In genomic region chr19:51726049-51726448, GRCh38 we compare ENCODE assay signal across 11 cellular contexts. TPM values are rescaled to one million over a fixed set of nuclear protein-coding genes. Genes with fewer than 3 reads are reported as not detected.
DNase-seq lines count a peak whose midpoint lies in the region; ATAC-seq and TF ChIP-seq lines count a peak whose summit lies in the region.
"Had no signal": no experiment of that assay in that cellular context is flagged by ENCODE, and none has a peak within 500 bp of the region (broad histone marks: within the 10 kb centered on the region; RNA-seq: fewer than 3 reads in every experiment).

No MANE protein-coding gene starts in this region.

- no peak for TF ChIP-seq POLR2A in transverse colon (IDR thresholded peaks at IDR 0.05)

- H3K4me1 Mint-ChIP-seq in T-helper 17 cell, result no peaks in the 10 kb centered on the region
- H3K4me1 Mint-ChIP-seq in CD14-positive monocyte, result peaks cover 11% of the 10 kb centered on the region

- H3K4me3 ChIP-seq in dorsolateral prefrontal cortex (peak overlapping the region in 30 of 59 donors; percentile 6 to 57 (median 32)), transverse colon (no peak overlapping the region)

- H3K27me3 ChIP-seq in dorsolateral prefrontal cortex (peaks cover 0 to 36% (median 0%) of the 10 kb centered on the region in 45 donors), transverse colon (peaks cover 44% of the 10 kb centered on the region)

- no peaks in the 10 kb centered on the region for H3K4me1 ChIP-seq in transverse colon

- H3K9me3 Mint-ChIP-seq in CD14-positive monocyte, result peaks cover 8 to 23% (median 18%) of the 10 kb centered on the region in 7 donors

- TF ChIP-seq EP300 in transverse colon (IDR thresholded peaks at IDR 0.05; ENCODE audit: low read depth), result no peak

- DNase-seq in M059J (ENCODE audit: low read depth) (peak; percentile 42), dorsolateral prefrontal cortex (peak in 9 of 10 donors; percentile 53 to 85 (median 80)), left colon (peak; percentile 28 to 40), transverse colon (peak; percentile 17), T-helper 17 cell (no peak), CD14-positive monocyte (ENCODE audit: low spot score) (no peak), SKM-1 treated with dmso at 0.1 percent for 144 hours (lab: John Stamatoyannopoulos, UW; ENCODE audit: unreplicated experiment) (no peak)
- DNase-seq: NCI-H1417 treated with DMSO at 0.1 percent for 48 hours had no signal

- H3K27ac Mint-ChIP-seq in T-helper 17 cell, result no peak overlapping the region
- peak overlapping the region in 1 of 7 donors; percentile 68 for H3K27ac Mint-ChIP-seq in CD14-positive monocyte

- WGBS in transverse colon (ENCODE audit: low coverage in 1 of 2), 2 donors, result 25% methylated on average over 10 of the region's 14 CpGs; no CpG with 5 or more reads in 1 of the 2 donors

- H3K4me3 Mint-ChIP-seq in T-helper 17 cell (no peak overlapping the region), CD14-positive monocyte (peak overlapping the region in 1 of 2 donors; percentile 75)

- in situ Hi-C loops in transverse colon (cut with MboI; ENCODE audit: low pct_ligation_motif_present in 1 of 4, low pct_unique_long_range_greater_than_20kb in 1 of 4, low sequenced_read_pairs in 3 of 4), result no loop called here

- peak overlapping the region in 58 of 59 donors; percentile 13 to 97 (median 82) for H3K27ac ChIP-seq in dorsolateral prefrontal cortex
- H3K27ac ChIP-seq in transverse colon, result no peak overlapping the region

- H3K36me3 Mint-ChIP-seq in T-helper 17 cell (ENCODE audit: low read depth) (peaks cover 2% of the 10 kb centered on the region), CD14-positive monocyte (peaks cover 5 to 7% of the 10 kb centered on the region in 2 donors)

- peaks cover 39% of the 10 kb centered on the region for H3K27me3 Mint-ChIP-seq in T-helper 17 cell
- peaks cover 53 to 75% (median 72%) of the 10 kb centered on the region in 3 donors for H3K27me3 Mint-ChIP-seq in CD14-positive monocyte (ENCODE audit: low read depth in 3 of 3)

- intact Hi-C loops in dorsolateral prefrontal cortex (cut with DNase I) (loop anchor here in 1 of 2 donors (2.0 to 10.0 kb wide), 2 partner anchors 37 to 49 kb away; no protein-coding TSS in a partner anchor), left colon (cut with DNase I, micrococcal nuclease) (no loop called here), transverse colon (cut with DNase I; ENCODE audit: low total_unique reads) (loop anchor here (10.0 kb wide), 1 partner anchor 61 kb away; no protein-coding TSS in a partner anchor), CD14-positive monocyte (cut with micrococcal nuclease) (loop anchor here in 1 of 2 donors (5.0 kb wide), 1 partner anchor 34 kb away; the partner anchor contains the start of gene SPACA6)

- no peaks in the 10 kb centered on the region for H3K36me3 ChIP-seq in transverse colon

- no peaks in the 10 kb centered on the region for H3K9me3 ChIP-seq in transverse colon
- no peaks in the 10 kb centered on the region for H3K9me3 ChIP-seq in T-helper 17 cell (ENCODE audit: control insufficient read depth, low read length, poor library complexity, severe bottlenecking)

- ATAC-seq in left colon, result no peak
- no peak for ATAC-seq in T-helper 17 cell
- no peak for ATAC-seq in GM18520 (IDR thresholded peaks at IDR 0.05; ENCODE audit: unreplicated experiment)

- TF ChIP-seq CTCF in dorsolateral prefrontal cortex (IDR thresholded peaks at IDR 0.05 in 54 of 56, conservative IDR thresholded peaks at IDR 0.05 in 2 of 56; ENCODE audit: low read depth in 1 of 56, partially characterized antibody in 56 of 56) (peak in 4 of 56 donors; percentile 11 to 21 (median 16)), transverse colon (IDR thresholded peaks at IDR 0.05) (no peak), CD14-positive monocyte (IDR thresholded peaks at IDR 0.05) (no peak)

RNA-seq across cellular contexts. Expression of gene HAS1, which starts 2.3 kb away (rescaled TPM):
- total RNA-seq in M059J (2014; rRNA removed; shearing (Covaris generic)), result not detected in 2 replicates
- 1 to 10 TPM; 1.1 to 8.3 (median 4.0) TPM for total RNA-seq in dorsolateral prefrontal cortex
- under 1 TPM; 0.21 to 0.28 TPM for total RNA-seq in left colon
- total RNA-seq in transverse colon, result 1 to 10 TPM in 1 of 4 donors, under 1 TPM in 2, not detected in 1; 0.27 to 1.9 (median 0.48) TPM
- not detected for total RNA-seq in T-helper 17 cell
- polyA plus RNA-seq in CD14-positive monocyte, result under 1 TPM in 1 of 2 donors, not detected in 1; 0.24 TPM
- total RNA-seq: kidney epithelial cell; T-helper 2 cell treated with Interferon-gamma antibody and Interleukin-4, amounts not matched to agents 100 ng/mL and 5 ng/mL, for 36 hours had no signal

RNA-seq across cellular contexts. Expression of gene FPR1, which starts 25.6 kb away (rescaled TPM):
- total RNA-seq in M059J (2014; rRNA removed; shearing (Covaris generic)), result 3.6 and 3.8 TPM in 2 replicates
- 10 to 100 TPM in 52 of 120 experiments, 1 to 10 TPM in 68; 1.1 to 63.7 (median 7.9) TPM for total RNA-seq in dorsolateral prefrontal cortex
- total RNA-seq in left colon, result 1 to 10 TPM in 1 of 2 donors, under 1 TPM in 1; 0.67 to 1.3 TPM
- total RNA-seq in transverse colon, result 1 to 10 TPM in 2 of 4 donors, not detected in 2; 1.5 to 4.4 TPM
- 1 to 10 TPM in 1 of 2 donors, under 1 TPM in 1; 0.70 to 4.1 TPM for total RNA-seq in T-helper 17 cell
- polyA plus RNA-seq in CD14-positive monocyte, result 1,000 to 10,000 TPM in 1 of 2 donors, 100 to 1,000 TPM in 1; 991 to 1,265 TPM
- total RNA-seq: kidney epithelial cell; T-helper 2 cell treated with Interferon-gamma antibody and Interleukin-4, amounts not matched to agents 100 ng/mL and 5 ng/mL, for 36 hours had no signal

RNA-seq across cellular contexts. Expression of gene SPACA6, which starts 32.9 kb away (rescaled TPM):
- 4.1 and 13.7 TPM in 2 replicates for total RNA-seq in M059J (2014; rRNA removed; shearing (Covaris generic))
- total RNA-seq in dorsolateral prefrontal cortex, result 10 to 100 TPM; 15.5 to 76.0 (median 27.1) TPM
- 1 to 10 TPM; 4.1 to 5.2 TPM for total RNA-seq in left colon
- total RNA-seq in transverse colon, result 10 to 100 TPM in 2 of 4 donors, 1 to 10 TPM in 2; 2.3 to 25.1 (median 12.4) TPM
- 1 to 10 TPM; 4.3 to 6.4 TPM for total RNA-seq in T-helper 17 cell
- 1 to 10 TPM in 1 of 2 donors, under 1 TPM in 1; 0.99 to 2.4 TPM for polyA plus RNA-seq in CD14-positive monocyte

RNA-seq across cellular contexts. Expression of gene FPR2, which starts 34.9 kb away (rescaled TPM):
- total RNA-seq in M059J (2014; rRNA removed; shearing (Covaris generic)), result not detected in 2 replicates
- total RNA-seq in dorsolateral prefrontal cortex (10 to 100 TPM in 1 of 120 experiments, 1 to 10 TPM in 48, under 1 TPM in 52, not detected in 19; 0.19 to 10.7 (median 0.99) TPM), left colon (under 1 TPM in 1 of 2 donors, not detected in 1; 0.21 TPM), transverse colon (not detected), T-helper 17 cell (under 1 TPM in 1 of 2 donors, not detected in 1; 0.40 TPM)
- polyA plus RNA-seq in CD14-positive monocyte, result 100 to 1,000 TPM in 1 of 2 donors, 10 to 100 TPM in 1; 70.3 to 108 TPM
- total RNA-seq: kidney epithelial cell; T-helper 2 cell treated with Interferon-gamma antibody and Interleukin-4, amounts not matched to agents 100 ng/mL and 5 ng/mL, for 36 hours had no signal

Comparison
In these comparisons a context has a peak if more than half of its experiments do, and no peak if none do; other contexts are left out.
1. DNase-seq: peak in M059J (single experiment), dorsolateral prefrontal cortex (9 of 10), left colon (2 of 2) and transverse colon (single experiment); none in T-helper 17 cell (0 of 3), CD14-positive monocyte (single experiment) and SKM-1 treated with dmso at 0.1 percent for 144 hours (single experiment).
2. H3K27ac ChIP-seq: peak in dorsolateral prefrontal cortex (58 of 59); none in transverse colon (0 of 4).
3. H3K4me3 ChIP-seq: peak in dorsolateral prefrontal cortex (30 of 59); none in transverse colon (0 of 4).